ENCODE assay signal across 15 cellular contexts in the genomic region with DNA sequence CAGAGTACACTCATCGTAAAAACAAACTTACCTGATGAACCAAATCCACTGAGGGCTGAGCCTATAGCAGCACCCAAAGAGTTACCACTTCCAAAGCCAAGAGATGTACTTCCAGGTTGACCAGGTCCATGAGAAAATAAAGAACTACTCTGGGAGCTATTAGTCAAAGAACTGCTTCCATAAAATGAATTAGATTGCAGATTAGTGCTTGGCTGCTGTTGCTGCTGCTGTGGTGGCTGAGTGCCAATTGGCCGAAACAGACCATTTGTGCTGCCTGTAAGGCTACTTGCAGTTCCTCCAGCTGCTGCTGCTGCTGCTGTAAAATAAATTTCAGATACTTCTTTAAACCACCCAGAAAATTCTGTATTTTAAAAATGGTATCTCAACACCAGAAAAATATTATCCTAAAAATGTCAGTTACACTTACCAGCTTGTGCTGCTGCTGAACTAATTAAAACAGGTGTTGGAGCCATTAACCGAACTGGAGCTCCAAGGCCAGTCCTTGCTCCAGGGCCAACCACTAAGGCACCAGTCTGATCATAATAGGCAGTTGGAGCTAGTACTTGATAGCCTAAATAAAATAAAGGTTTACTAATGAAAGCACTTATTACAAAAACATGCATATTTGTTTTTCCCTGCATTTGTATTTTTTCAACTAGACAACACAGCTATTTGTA. TPM values are rescaled to one million over a fixed set of nuclear protein-coding genes. Genes with fewer than 3 reads are reported as not detected.
A peak's percentile ranks its signal among the peaks of the same experiment; 100 is the strongest.
DNase-seq lines count a peak whose midpoint lies in the region; ATAC-seq, FAIRE-seq and TF ChIP-seq lines count a peak whose summit lies in the region.
"Had no signal": no experiment of that assay in that cellular context is flagged by ENCODE, and none has a peak within 500 bp of the region (broad histone marks: within the 10 kb centered on the region; RNA-seq: fewer than 3 reads in every experiment).

No MANE protein-coding gene starts in this region.

- in situ Hi-C loops in gastrocnemius medialis (cut with MboI; ENCODE audit: low sequenced_read_pairs in 4 of 4) = no loop called here

- H3K9me3 ChIP-seq in heart left ventricle (no peaks in the 10 kb centered on the region), gastrocnemius medialis (no peaks in the 10 kb centered on the region)
- H3K9me3 ChIP-seq: SJSA1 had no signal

- TF ChIP-seq CTCF in VCaP (conservative IDR thresholded peaks at IDR 0.05) (no peak), heart left ventricle (IDR thresholded peaks at IDR 0.05) (no peak), gastrocnemius medialis (IDR thresholded peaks at IDR 0.05 in 4 of 5, conservative IDR thresholded peaks at IDR 0.05 in 1 of 5) (no peak)

- H3K36me3 ChIP-seq in heart left ventricle (peaks cover 0 to 96% (median 81%) of the 10 kb centered on the region in 9 donors), gastrocnemius medialis (peaks cover 0 to 37% of the 10 kb centered on the region in 2 donors)

- DNase-seq in HTR-8/SVneo (ENCODE audit: insufficient read length, low spot score) (no peak), heart left ventricle (peak; percentile 74 to 87 (median 76)), putamen (ENCODE audit: low spot score) (peak; percentile 81), NCI-H128 (lab: John Stamatoyannopoulos, UW; ENCODE audit: unreplicated experiment) (no peak), gastrocnemius medialis (no peak), EL (no peak)
- DNase-seq: activated CD4-positive, alpha-beta T cell treated with anti-CD3 and anti-CD28 coated beads, Interleukin-2, amount 10 ng/mL, durations not matched to agents 24 days and 14 days; NCI-H510A had no signal

- ATAC-seq in heart left ventricle (peak; percentile 64 to 82 (median 76)), gastrocnemius medialis (no peak), GM21619 (IDR thresholded peaks at IDR 0.05; ENCODE audit: unreplicated experiment) (no peak)

- peaks cover 0 to 21% (median 10%) of the 10 kb centered on the region in 12 donors for H3K4me1 ChIP-seq in heart left ventricle
- H3K4me1 ChIP-seq in gastrocnemius medialis = peaks cover 0 to 5% of the 10 kb centered on the region in 2 donors
- H3K4me1 ChIP-seq: SJSA1 had no signal

- no peaks in the 10 kb centered on the region for H3K27me3 ChIP-seq in heart left ventricle
- H3K27me3 ChIP-seq in gastrocnemius medialis = no peaks in the 10 kb centered on the region
- H3K27me3 ChIP-seq: SJSA1 had no signal

- 45 to 58% (median 53%) methylated on average over 3 of the region's 3 CpGs for WGBS in heart left ventricle, 4 donors

- H3K27ac ChIP-seq in VCaP (peak overlapping the region; percentile 28), heart left ventricle (no peak overlapping the region), gastrocnemius medialis (no peak overlapping the region)
- H3K27ac ChIP-seq: epithelial cell of prostate, SJSA1, skin epidermis had no signal

- peak; percentile 46 for FAIRE-seq in HTR-8/SVneo (lab: Jason Lieb, UNC)
- FAIRE-seq: D721Med, GM18507 had no signal

- intact Hi-C loops in heart left ventricle (cut with DNase I) = no loop called here
- intact Hi-C loops in gastrocnemius medialis (cut with DNase I; ENCODE audit: low total_unique reads) = no loop called here

- TF ChIP-seq POLR2A in heart left ventricle (IDR thresholded peaks at IDR 0.05) (no peak), gastrocnemius medialis (IDR thresholded peaks at IDR 0.05) (no peak)

- no peak overlapping the region for H3K4me3 ChIP-seq in heart left ventricle
- no peak overlapping the region for H3K4me3 ChIP-seq in gastrocnemius medialis
- H3K4me3 ChIP-seq: SJSA1, skin epidermis had no signal

RNA-seq across cellular contexts. Expression of gene SDC1, which starts 58.1 kb away (rescaled TPM):
- total RNA-seq in heart left ventricle (1 to 10 TPM in 1 of 9 donors, under 1 TPM in 7, not detected in 1; 0.20 to 2.2 (median 0.39) TPM), gastrocnemius medialis (1 to 10 TPM in 2 of 4 donors, under 1 TPM in 1, not detected in 1; 0.41 to 1.2 (median 1.2) TPM)
- under 1 TPM; 0.15 to 0.28 TPM for polyA plus RNA-seq in heart left ventricle

Comparison
In these comparisons a context has a peak if more than half of its experiments do, and no peak if none do; other contexts are left out.
1. DNase-seq: peak in heart left ventricle (5 of 5) and putamen (single experiment); none in HTR-8/SVneo (single experiment), NCI-H128 (single experiment), gastrocnemius medialis (0 of 2) and EL (single experiment).
2. ATAC-seq: peak in heart left ventricle (4 of 4); none in gastrocnemius medialis (0 of 2) and GM21619 (single experiment).